ENCODE assay signal across 32 cellular contexts in the genomic region with DNA sequence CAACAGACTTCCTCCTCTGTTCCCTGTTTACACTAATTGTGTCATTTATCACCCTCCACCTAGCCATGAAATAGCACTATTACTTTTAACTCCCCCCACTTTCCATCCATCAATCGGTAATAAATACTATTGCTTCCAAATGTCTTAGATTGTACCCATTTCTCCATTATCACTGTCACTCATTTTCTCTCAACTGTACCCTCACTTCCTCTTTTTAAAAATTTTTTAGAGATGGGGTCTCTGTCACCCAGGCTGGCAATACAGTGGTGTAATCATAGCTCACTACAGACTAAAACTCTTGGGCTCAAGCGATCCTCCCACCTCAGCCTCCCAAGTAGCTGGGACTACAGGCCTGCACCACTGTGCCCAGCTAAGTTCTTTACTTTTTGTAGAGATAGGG.
"Had no signal": no experiment of that assay in that cellular context is flagged by ENCODE, and none has a peak within 500 bp of the region (broad histone marks: within the 10 kb centered on the region; RNA-seq: fewer than 3 reads in every experiment).

No MANE protein-coding gene starts in this region.

- DNase-seq: activated B cell treated with CpG ODN at 0.5 μM for 24 hours; activated CD4-positive, alpha-beta T cell treated with anti-CD3 and anti-CD28 coated beads for 48 hours; activated CD4-positive, alpha-beta T cell treated with anti-CD3 and anti-CD28 coated beads, Interleukin-2, amount 50 U/mL, for 1 hour; activated CD4-positive, alpha-beta T cell treated with anti-CD3 and anti-CD28 coated beads, Interleukin-2, amount 50 U/mL, for 48 hours; activated CD8-positive, alpha-beta memory T cell treated with anti-CD3 and anti-CD28 coated beads for 24 hours; activated CD8-positive, alpha-beta T cell treated with anti-CD3 and anti-CD28 coated beads for 36 hours; activated effector memory CD4-positive, alpha-beta T cell treated with Interleukin-2 at 50 U/mL for 16 hours; activated gamma-delta T cell treated with Interleukin-2 at 50 U/mL for 16 hours; activated naive CD4-positive, alpha-beta T cell treated with anti-CD3 and anti-CD28 coated beads, Interleukin-2, amount 50 U/mL, for 16 hours; activated naive CD4-positive, alpha-beta T cell treated with Interleukin-2 at 50 U/mL for 16 hours; activated T-cell treated with anti-CD3 and anti-CD28 coated beads, Interleukin-2, amount 50 U/mL, for 4 hours; amniotic stem cell; anterior cingulate cortex; brain microvascular endothelial cell; caudate nucleus; cortex of kidney; dermis blood vessel endothelial cell; effector CD4-positive, alpha-beta T cell; effector memory CD8-positive, alpha-beta T cell; erythroblast; foreskin keratinocyte; gastrocnemius medialis; glutamatergic neuron; heart left ventricle; hypothalamus; T1000; WERI-Rb-1 had no signal

- H3K9me3 ChIP-seq: esophagus muscularis mucosa, gastrocnemius medialis, heart left ventricle had no signal

- ATAC-seq: activated CD4-positive, CD25-positive, alpha-beta regulatory T cell treated with anti-CD3 and anti-CD28 coated beads, Interleukin-2, amount 50 U/mL, for 24 hours; activated CD8-positive, alpha-beta T cell treated with anti-CD3 and anti-CD28 coated beads for 36 hours; activated T-cell treated with anti-CD3 and anti-CD28 coated beads, Interleukin-2, amount 50 U/mL, for 4 hours; activated T-helper 17 cell treated with anti-CD3 and anti-CD28 coated beads, Interleukin-2, amount 50 U/mL, for 72 hours; effector memory CD8-positive, alpha-beta T cell; foreskin keratinocyte; gastrocnemius medialis; heart left ventricle had no signal

- FAIRE-seq: astrocyte, colon had no signal

- H3K4me1 ChIP-seq: esophagus muscularis mucosa, foreskin keratinocyte, gastrocnemius medialis, heart left ventricle had no signal

- H3K36me3 ChIP-seq: brain microvascular endothelial cell, esophagus muscularis mucosa, gastrocnemius medialis, heart left ventricle, WERI-Rb-1 had no signal

- H3K4me3 ChIP-seq: esophagus muscularis mucosa, gastrocnemius medialis, heart left ventricle had no signal

- H3K27ac ChIP-seq: brain microvascular endothelial cell, esophagus muscularis mucosa, foreskin keratinocyte, gastrocnemius medialis, WERI-Rb-1 had no signal

- H3K27me3 ChIP-seq: brain microvascular endothelial cell, esophagus muscularis mucosa, foreskin keratinocyte, gastrocnemius medialis, heart left ventricle had no signal
